Comparison of ENCODE assay signal across 28 cellular contexts in the genomic region with DNA sequence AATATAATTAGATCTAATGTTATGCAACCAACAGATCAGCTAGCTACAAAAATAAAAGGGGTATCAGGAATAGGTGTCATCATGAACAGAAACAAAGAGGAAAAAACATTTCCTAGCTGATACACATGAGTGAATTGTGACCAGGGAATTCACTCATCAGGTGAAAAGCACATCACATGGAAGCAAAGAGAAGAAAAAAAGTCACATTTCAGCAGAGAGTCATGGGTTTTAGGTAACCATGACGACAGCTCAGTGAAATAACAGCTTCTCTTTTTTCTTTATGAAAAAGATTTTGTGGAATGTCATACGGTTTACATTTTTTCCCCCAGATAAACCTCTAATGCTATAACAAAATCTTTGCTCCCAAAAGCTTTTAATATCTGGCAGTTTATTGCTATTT. TPM values are rescaled to one million over a fixed set of nuclear protein-coding genes. Genes with fewer than 3 reads are reported as not detected.
DNase-seq lines count a peak whose midpoint lies in the region; ATAC-seq, FAIRE-seq and TF ChIP-seq lines count a peak whose summit lies in the region.
"Had no signal": no experiment of that assay in that cellular context is flagged by ENCODE, and none has a peak within 500 bp of the region (broad histone marks: within the 10 kb centered on the region; RNA-seq: fewer than 3 reads in every experiment).

No MANE protein-coding gene starts in this region.

- H3K27ac ChIP-seq in fibroblast of lung (ENCODE audit: insufficient read depth, low read length) (no peak overlapping the region), osteoblast (ENCODE audit: low read depth, low read length) (peak overlapping the region; percentile 10), small intestine (ENCODE audit: low read depth in 1 of 2, low read length in 1 of 2) (no peak overlapping the region)
- H3K27ac ChIP-seq: coronary artery, left ventricle myocardium inferior, Peyer's patch, SJCRH30, skin epidermis had no signal

- no peak for ATAC-seq in natural killer cell treated with Interleukin-12 subunit alpha and Interleukin-12 subunit beta and Interleukin-15 and Interleukin-18, amount 100 ng/mL, for 72 hours
- ATAC-seq in GM18505 (IDR thresholded peaks at IDR 0.05; ENCODE audit: unreplicated experiment) = no peak
- ATAC-seq: activated CD8-positive, alpha-beta memory T cell treated with anti-CD3 and anti-CD28 coated beads, Interleukin-2, amount 10 ng/mL, durations not matched to agents 7 days and 5 days; CD8-positive, alpha-beta T cell; stimulated activated effector memory CD8-positive, alpha-beta T cell treated with anti-CD3 and anti-CD28 coated beads, Interleukin-12 subunit alpha, Interleukin-12 subunit beta, amount 100 ng/mL, for 72 hours; T-helper 17 cell had no signal

- no peaks in the 10 kb centered on the region for H3K4me1 ChIP-seq in fibroblast of lung (ENCODE audit: control insufficient read depth, extremely low read depth, insufficient read depth, low read length)
- peaks cover 14% of the 10 kb centered on the region for H3K4me1 ChIP-seq in osteoblast (ENCODE audit: insufficient read depth, low read length)
- no peaks in the 10 kb centered on the region for H3K4me1 ChIP-seq in small intestine (ENCODE audit: control insufficient read depth in 2 of 2, insufficient read depth in 1 of 2, low read depth in 1 of 2, low read length in 1 of 2)
- H3K4me1 ChIP-seq: left ventricle myocardium inferior, Peyer's patch, SJCRH30 had no signal

- H3K4me2 ChIP-seq in fibroblast of lung (ENCODE audit: extremely low read depth, insufficient read depth, low read length) = no peak overlapping the region
- no peak overlapping the region for H3K4me2 ChIP-seq in osteoblast (ENCODE audit: insufficient read depth, low read length)

- no peak overlapping the region for H3K9ac ChIP-seq in fibroblast of lung (ENCODE audit: insufficient read depth, low read length)

- TF ChIP-seq CTCF in fibroblast of lung (conservative IDR thresholded peaks at IDR 0.05 in 1 of 2, IDR thresholded peaks at IDR 0.05 in 1 of 2; ENCODE audit: low read depth in 1 of 2, low read length in 2 of 2) (no peak), osteoblast (IDR thresholded peaks at IDR 0.05; ENCODE audit: extremely low read depth, low read depth, low read length) (no peak)

- H3K4me1 Mint-ChIP-seq in natural killer cell treated with Interleukin-12 subunit alpha and Interleukin-12 subunit beta and Interleukin-15 and Interleukin-18, amount 100 ng/mL, for 72 hours (ENCODE audit: low read depth in 2 of 2) = no peaks in the 10 kb centered on the region
- H3K4me1 Mint-ChIP-seq: activated CD8-positive, alpha-beta memory T cell treated with anti-CD3 and anti-CD28 coated beads, Interleukin-2, amount 10 ng/mL, durations not matched to agents 7 days and 5 days; activated naive CD4-positive, alpha-beta T cell treated with anti-CD3 and anti-CD28 coated beads, Interleukin-2, amount 50 U/mL, for 24 hours; stimulated activated effector memory CD8-positive, alpha-beta T cell treated with anti-CD3 and anti-CD28 coated beads, Interleukin-12 subunit alpha, Interleukin-12 subunit beta, amount 100 ng/mL, for 72 hours; T-helper 17 cell had no signal

- peaks cover 8% of the 10 kb centered on the region for H3K9me3 Mint-ChIP-seq in natural killer cell treated with Interleukin-12 subunit alpha and Interleukin-12 subunit beta and Interleukin-15 and Interleukin-18, amount 100 ng/mL, for 72 hours
- H3K9me3 Mint-ChIP-seq: activated naive CD4-positive, alpha-beta T cell treated with anti-CD3 and anti-CD28 coated beads, Interleukin-2, amount 50 U/mL, for 24 hours; CD8-positive, alpha-beta T cell; nephron progenitor cell; stimulated activated effector memory CD8-positive, alpha-beta T cell treated with anti-CD3 and anti-CD28 coated beads, Interleukin-12 subunit alpha, Interleukin-12 subunit beta, amount 100 ng/mL, for 72 hours had no signal

- H3K27me3 Mint-ChIP-seq in natural killer cell treated with Interleukin-12 subunit alpha and Interleukin-12 subunit beta and Interleukin-15 and Interleukin-18, amount 100 ng/mL, for 72 hours = no peaks in the 10 kb centered on the region
- H3K27me3 Mint-ChIP-seq: activated CD8-positive, alpha-beta memory T cell treated with anti-CD3 and anti-CD28 coated beads, Interleukin-2, amount 10 ng/mL, durations not matched to agents 7 days and 5 days; activated naive CD4-positive, alpha-beta T cell treated with anti-CD3 and anti-CD28 coated beads, Interleukin-2, amount 50 U/mL, for 24 hours; progenitor cell of endocrine pancreas; T-helper 17 cell had no signal

- H3K4me3 ChIP-seq in fibroblast of lung (replicated peaks in 1 of 4; ENCODE audit: control extremely low read depth in 1 of 4, insufficient read depth in 1 of 4, low read depth in 3 of 4, low read length in 4 of 4) (no peak overlapping the region), osteoblast (ENCODE audit: insufficient read depth, low read length) (no peak overlapping the region), small intestine (ENCODE audit: low read depth in 1 of 2, low read length in 2 of 2) (no peak overlapping the region)
- H3K4me3 ChIP-seq: coronary artery, left ventricle myocardium inferior, Peyer's patch, SJCRH30, skin epidermis, thoracic aorta had no signal

- no peaks in the 10 kb centered on the region for H3K27me3 ChIP-seq in fibroblast of lung (ENCODE audit: control insufficient read depth, insufficient read depth, low read length)
- no peaks in the 10 kb centered on the region for H3K27me3 ChIP-seq in osteoblast (ENCODE audit: insufficient read depth, low read length)
- H3K27me3 ChIP-seq in small intestine (ENCODE audit: control insufficient read depth in 2 of 2, insufficient read depth in 2 of 2, low read length in 2 of 2) = no peaks in the 10 kb centered on the region
- H3K27me3 ChIP-seq: Peyer's patch, SJCRH30 had no signal

- H3K27ac Mint-ChIP-seq in natural killer cell treated with Interleukin-12 subunit alpha and Interleukin-12 subunit beta and Interleukin-15 and Interleukin-18, amount 100 ng/mL, for 72 hours = no peak overlapping the region
- H3K27ac Mint-ChIP-seq: activated CD8-positive, alpha-beta memory T cell treated with anti-CD3 and anti-CD28 coated beads, Interleukin-2, amount 10 ng/mL, durations not matched to agents 7 days and 5 days; activated naive CD4-positive, alpha-beta T cell treated with anti-CD3 and anti-CD28 coated beads, Interleukin-2, amount 50 U/mL, for 24 hours; CD8-positive, alpha-beta T cell; nephron progenitor cell; progenitor cell of endocrine pancreas; stimulated activated effector memory CD8-positive, alpha-beta T cell treated with anti-CD3 and anti-CD28 coated beads, Interleukin-12 subunit alpha, Interleukin-12 subunit beta, amount 100 ng/mL, for 72 hours; T-helper 17 cell had no signal

- no peak for FAIRE-seq in small intestine (lab: Jason Lieb, UNC)

- H3K36me3 ChIP-seq in fibroblast of lung (ENCODE audit: control insufficient read depth, insufficient read depth, low read length) (no peaks in the 10 kb centered on the region), osteoblast (ENCODE audit: insufficient read depth, low read length) (no peaks in the 10 kb centered on the region), small intestine (ENCODE audit: control insufficient read depth in 2 of 2, insufficient read depth in 2 of 2, low read length in 2 of 2) (no peaks in the 10 kb centered on the region)
- H3K36me3 ChIP-seq: left ventricle myocardium inferior, Peyer's patch, SJCRH30, thoracic aorta had no signal

- no peak for TF ChIP-seq POLR2A in GM18505 (IDR thresholded peaks at IDR 0.05; ENCODE audit: borderline replicate concordance, extremely low read depth, insufficient read depth, insufficient read length)

- H3K4me3 Mint-ChIP-seq in natural killer cell treated with Interleukin-12 subunit alpha and Interleukin-12 subunit beta and Interleukin-15 and Interleukin-18, amount 100 ng/mL, for 72 hours = no peak overlapping the region
- H3K4me3 Mint-ChIP-seq: activated CD8-positive, alpha-beta memory T cell treated with anti-CD3 and anti-CD28 coated beads, Interleukin-2, amount 10 ng/mL, durations not matched to agents 7 days and 5 days; activated naive CD4-positive, alpha-beta T cell treated with anti-CD3 and anti-CD28 coated beads, Interleukin-2, amount 50 U/mL, for 24 hours; CD8-positive, alpha-beta T cell; nephron progenitor cell; stimulated activated effector memory CD8-positive, alpha-beta T cell treated with anti-CD3 and anti-CD28 coated beads, Interleukin-12 subunit alpha, Interleukin-12 subunit beta, amount 100 ng/mL, for 72 hours; T-helper 17 cell had no signal

- H3K9me3 ChIP-seq in fibroblast of lung (ENCODE audit: control insufficient read depth, insufficient read depth, low read depth, low read length) (no peaks in the 10 kb centered on the region), osteoblast (ENCODE audit: low read depth, low read length) (no peaks in the 10 kb centered on the region), small intestine (ENCODE audit: control insufficient read depth, low read depth) (no peaks in the 10 kb centered on the region)
- H3K9me3 ChIP-seq: left ventricle myocardium inferior, Peyer's patch, SJCRH30, thoracic aorta had no signal

- H3K79me2 ChIP-seq in fibroblast of lung (ENCODE audit: control insufficient read depth, insufficient read depth, low read length) (no peaks in the 10 kb centered on the region), osteoblast (ENCODE audit: insufficient read depth, low read length) (no peaks in the 10 kb centered on the region)

- DNase-seq in GM03348 (ENCODE audit: low spot score) (peak; percentile 15), amniotic epithelial cell (ENCODE audit: low read depth) (peak; percentile 9), fibroblast of lung (ENCODE audit: low read depth in 2 of 2) (peak; percentile 2 to 54), osteoblast (ENCODE audit: insufficient read length, low spot score, missing footprints) (peak; percentile 35), NCI-H1436 treated with DMSO at 0.1 percent for 48 hours (lab: John Stamatoyannopoulos, UW) (no peak), small intestine (no peak)
- no peak for DNase-seq in natural killer cell treated with Interleukin-12 subunit alpha and Interleukin-12 subunit beta and Interleukin-15 and Interleukin-18, amount 100 ng/mL, for 72 hours (ENCODE audit: low spot score)
- DNase-seq: activated CD4-positive, alpha-beta T cell treated with anti-CD3 and anti-CD28 coated beads for 48 hours; activated CD8-positive, alpha-beta memory T cell treated with anti-CD3 and anti-CD28 coated beads, Interleukin-2, amount 10 ng/mL, durations not matched to agents 7 days and 5 days; CD8-positive, alpha-beta T cell; DND-41; HCEC 1CT; left ventricle myocardium inferior; midbrain; NCI-H510A; nephron progenitor cell; Peyer's patch; SJCRH30; stimulated activated CD4-positive, alpha-beta T cell treated with anti-CD3 and anti-CD28 coated beads, Interleukin-2, amount 100 ng/mL, for 24 hours; T-helper 17 cell had no signal

- no peaks in the 10 kb centered on the region for H4K20me1 ChIP-seq in fibroblast of lung (ENCODE audit: control insufficient read depth, extremely low read depth, insufficient read depth, low read length)
- no peaks in the 10 kb centered on the region for H4K20me1 ChIP-seq in osteoblast (ENCODE audit: insufficient read depth, low read length)

- no peaks in the 10 kb centered on the region for H3K36me3 Mint-ChIP-seq in natural killer cell treated with Interleukin-12 subunit alpha and Interleukin-12 subunit beta and Interleukin-15 and Interleukin-18, amount 100 ng/mL, for 72 hours
- H3K36me3 Mint-ChIP-seq: activated CD8-positive, alpha-beta memory T cell treated with anti-CD3 and anti-CD28 coated beads, Interleukin-2, amount 10 ng/mL, durations not matched to agents 7 days and 5 days; activated naive CD4-positive, alpha-beta T cell treated with anti-CD3 and anti-CD28 coated beads, Interleukin-2, amount 50 U/mL, for 24 hours; CD8-positive, alpha-beta T cell; stimulated activated effector memory CD8-positive, alpha-beta T cell treated with anti-CD3 and anti-CD28 coated beads, Interleukin-12 subunit alpha, Interleukin-12 subunit beta, amount 100 ng/mL, for 72 hours had no signal

- 50 to 58% (median 56%) methylated on average over 2 of the region's 2 CpGs for WGBS in small intestine, 3 donors

- H2AFZ ChIP-seq in fibroblast of lung (ENCODE audit: low read length) = no peak overlapping the region
- peak overlapping the region; percentile 14 for H2AFZ ChIP-seq in osteoblast (ENCODE audit: low read length)

RNA-seq across cellular contexts. Expression of a gene that starts 5.1 kb away (rescaled TPM):
- total RNA-seq in fibroblast of lung = not detected in 2 replicates
- polyA plus RNA-seq in fibroblast of lung = not detected in 2 replicates
- polyA plus RNA-seq in fibroblast of lung (2012) = not detected in 2 replicates
- polyA minus RNA-seq in fibroblast of lung (ENCODE audit: low replicate concordance) = not detected in 2 replicates
- total RNA-seq in osteoblast = not detected in 2 replicates
- total RNA-seq in natural killer cell treated with Interleukin-12 subunit alpha and Interleukin-12 subunit beta and Interleukin-15 and Interleukin-18, amount 100 ng/mL, for 72 hours = not detected
- not detected for polyA plus RNA-seq in small intestine
- total RNA-seq: activated CD8-positive, alpha-beta memory T cell treated with anti-CD3 and anti-CD28 coated beads, Interleukin-2, amount 10 ng/mL, durations not matched to agents 7 days and 5 days; CD8-positive, alpha-beta T cell; left ventricle myocardium inferior; Peyer's patch; progenitor cell of endocrine pancreas; SJCRH30; T-helper 17 cell; thoracic aorta had no signal
- polyA plus RNA-seq: AG04450 had no signal

Comparison
In these comparisons a context has a peak if more than half of its experiments do, and no peak if none do; other contexts are left out.
1. DNase-seq: peak in GM03348 (single experiment), amniotic epithelial cell (single experiment), fibroblast of lung (2 of 2) and osteoblast (single experiment); none in natural killer cell treated with Interleukin-12 subunit alpha and Interleukin-12 subunit beta and Interleukin-15 and Interleukin-18, amount 100 ng/mL, for 72 hours (single experiment), NCI-H1436 treated with DMSO at 0.1 percent for 48 hours (single experiment) and small intestine (single experiment).